Comparison of ENCODE assay signal across 1 cellular context in genomic region chr10:95732907-95733306, GRCh38. TPM values are rescaled to one million over a fixed set of nuclear protein-coding genes. Genes with fewer than 3 reads are reported as not detected.
"Had no signal": no experiment of that assay in that cellular context is flagged by ENCODE, and none has a peak within 500 bp of the region (broad histone marks: within the 10 kb centered on the region; RNA-seq: fewer than 3 reads in every experiment).

No MANE protein-coding gene starts in this region.

RNA-seq across cellular contexts. Expression of gene ENTPD1, which starts 23.1 kb away (rescaled TPM):
- total RNA-seq: bronchial epithelial cell had no signal
